Comparison of ENCODE assay signal across 27 cellular contexts in genomic region chr20:19335916-19336315, GRCh38.
"Had no signal": no experiment of that assay in that cellular context is flagged by ENCODE, and none has a peak within 500 bp of the region (broad histone marks: within the 10 kb centered on the region; RNA-seq: fewer than 3 reads in every experiment).

No MANE protein-coding gene starts in this region.

- H3K4me1 Mint-ChIP-seq: immature natural killer cell; mesothelial cell of epicardium; naive B cell; neural progenitor cell; stimulated activated naive B cell treated with anti-CD40 and anti-IgM and Interleukin-4, amounts not matched to agents 10 μg/mL and 1 μg/mL and 100 μg/mL, for 72 hours had no signal

- H3K4me3 ChIP-seq: left ventricle myocardium inferior, lung, neural progenitor cell, ovary, right atrium auricular region, right lobe of liver, smooth muscle cell, stomach, testis, thyroid gland, transverse colon, upper lobe of right lung had no signal

- H3K9me3 ChIP-seq: left ventricle myocardium inferior, ovary, right atrium auricular region, right lobe of liver, stomach, testis, thyroid gland, transverse colon, upper lobe of right lung had no signal

- H3K36me3 Mint-ChIP-seq: immature natural killer cell; mesothelial cell of epicardium; naive B cell; natural killer cell; neural progenitor cell; stimulated activated naive B cell treated with anti-CD40 and anti-IgM and Interleukin-4, amounts not matched to agents 10 μg/mL and 1 μg/mL and 100 μg/mL, for 72 hours had no signal

- H3K27ac Mint-ChIP-seq: immature natural killer cell; mesothelial cell of epicardium; naive B cell; natural killer cell; nephron progenitor cell; neural progenitor cell; progenitor cell of endocrine pancreas; stimulated activated naive B cell treated with anti-CD40 and anti-IgM and Interleukin-4, amounts not matched to agents 10 μg/mL and 1 μg/mL and 100 μg/mL, for 72 hours had no signal

- H3K36me3 ChIP-seq: left ventricle myocardium inferior, neural progenitor cell, ovary, right atrium auricular region, right lobe of liver, stomach, thyroid gland, transverse colon, upper lobe of right lung had no signal

- H3K4me3 Mint-ChIP-seq: immature natural killer cell; mesothelial cell of epicardium; naive B cell; natural killer cell; nephron progenitor cell; neural progenitor cell; stimulated activated naive B cell treated with anti-CD40 and anti-IgM and Interleukin-4, amounts not matched to agents 10 μg/mL and 1 μg/mL and 100 μg/mL, for 72 hours had no signal

- ATAC-seq: natural killer cell; right lobe of liver; stimulated activated naive CD8-positive, alpha-beta T cell treated with anti-CD3 and anti-CD28 coated beads, Interleukin-15, Interleukin-2, amounts not matched to agents 100 U/mL and 50 U/mL, for 24 hours had no signal

- FAIRE-seq: islet of Langerhans, kidney, urothelium cell line had no signal

- H3K27ac ChIP-seq: left ventricle myocardium inferior, neural progenitor cell, ovary, right atrium auricular region, right lobe of liver, testis, thyroid gland, transverse colon, upper lobe of right lung had no signal

- H3K9me3 Mint-ChIP-seq: mesothelial cell of epicardium; nephron progenitor cell; neural progenitor cell; stimulated activated naive B cell treated with anti-CD40 and anti-IgM and Interleukin-4, amounts not matched to agents 10 μg/mL and 1 μg/mL and 100 μg/mL, for 72 hours had no signal

- H3K4me1 ChIP-seq: left ventricle myocardium inferior, neural progenitor cell, right atrium auricular region, right lobe of liver, testis had no signal

- DNase-seq: hypothalamus; immature natural killer cell; kidney; left ventricle myocardium inferior; mesendoderm; naive B cell; natural killer cell; nephron progenitor cell; ovary; right lobe of liver; stimulated activated CD4-positive, alpha-beta T cell treated with anti-CD3 and anti-CD28 coated beads, Interleukin-1b, Interleukin-23, amount 100 ng/mL, for 48 hours; stimulated activated CD4-positive, alpha-beta T cell treated with anti-CD3 and anti-CD28 coated beads, Interleukin-4, amount 100 ng/mL, for 1 hour; stimulated activated naive B cell treated with anti-CD40 and anti-IgM and Interleukin-4, amounts not matched to agents 10 μg/mL and 1 μg/mL and 100 μg/mL, for 72 hours; stimulated activated naive CD8-positive, alpha-beta T cell treated with anti-CD3 and anti-CD28 coated beads, Interleukin-15, Interleukin-2, amounts not matched to agents 100 U/mL and 50 U/mL, for 24 hours; stomach; testis; thyroid gland; transverse colon; upper lobe of right lung had no signal

- H3K27me3 ChIP-seq: neural progenitor cell, ovary, right atrium auricular region, right lobe of liver, stomach, testis, thyroid gland, transverse colon, upper lobe of right lung had no signal
